ENCODE assay signal across 25 cellular contexts in genomic region chr5:151198861-151199260, GRCh38. TPM values are rescaled to one million over a fixed set of nuclear protein-coding genes. Genes with fewer than 3 reads are reported as not detected.
A peak's percentile ranks its signal among the peaks of the same experiment; 100 is the strongest.
DNase-seq lines count a peak whose midpoint lies in the region; ATAC-seq and TF ChIP-seq lines count a peak whose summit lies in the region.
"Had no signal": no experiment of that assay in that cellular context is flagged by ENCODE, and none has a peak within 500 bp of the region (broad histone marks: within the 10 kb centered on the region; RNA-seq: fewer than 3 reads in every experiment).

No MANE protein-coding gene starts in this region.

- H3K27ac Mint-ChIP-seq in activated T-cell treated with anti-CD3 and anti-CD28 coated beads, Interleukin-2, amount 50 U/mL, for 24 hours = peak overlapping the region; percentile 51
- no peak overlapping the region for H3K27ac Mint-ChIP-seq in activated T-cell treated with anti-CD3 and anti-CD28 coated beads, Interleukin-2, amount 50 U/mL, for 72 hours
- H3K27ac Mint-ChIP-seq in activated T-helper 1 cell treated with anti-CD3 and anti-CD28 coated beads, Interleukin-12 subunit alpha, Interleukin-12 subunit beta, Interleukin-2, Interleukin-4 antibody, amounts not matched to agents 30 ng/mL and 10 ng/mL and 1 ng/mL, durations not matched to agents 14 hours and 24 hours and 36 hours = no peak overlapping the region
- H3K27ac Mint-ChIP-seq: memory B cell had no signal

- no peak overlapping the region for H2BK12ac ChIP-seq in neuronal stem cell (ENCODE audit: low read length)

- no peaks in the 10 kb centered on the region for H3F3A ChIP-seq in OCI-LY1 (ENCODE audit: insufficient read depth, low read length)

- H2AFZ ChIP-seq in OCI-LY1 (ENCODE audit: low read length) (no peak overlapping the region), neuronal stem cell (ENCODE audit: low read length) (no peak overlapping the region)
- H2AFZ ChIP-seq: hepatocyte had no signal

- peak overlapping the region; percentile 81 for H2BK120ac ChIP-seq in neuronal stem cell (ENCODE audit: low read depth, low read length)

- H3K36me3 ChIP-seq in OCI-LY1 (ENCODE audit: insufficient read depth, low read length) (peaks cover 87% of the 10 kb centered on the region), neuronal stem cell (replicated peaks in 1 of 2; ENCODE audit: control insufficient read depth in 2 of 2, insufficient read depth in 2 of 2, low read length in 2 of 2) (no peaks in the 10 kb centered on the region)
- H3K36me3 ChIP-seq: BE2C, thyroid gland had no signal

- no peak overlapping the region for H2BK15ac ChIP-seq in neuronal stem cell (ENCODE audit: low read length)

- H3K4me3 ChIP-seq in OCI-LY1 (ENCODE audit: low read depth, low read length, poor library complexity, severe bottlenecking) (no peak overlapping the region), neuronal stem cell (ENCODE audit: low read length in 2 of 2) (no peak overlapping the region)
- H3K4me3 ChIP-seq: gastrocnemius medialis, hepatocyte, SK-N-MC, stomach, thyroid gland had no signal

- TF ChIP-seq CTCF in OCI-LY1 (IDR thresholded peaks at IDR 0.05; ENCODE audit: low read length) = no peak

- no peaks in the 10 kb centered on the region for H3K79me2 ChIP-seq in OCI-LY1 (ENCODE audit: insufficient read depth, low read length)
- H3K79me2 ChIP-seq: hepatocyte had no signal

- no peak overlapping the region for H3K4me3 Mint-ChIP-seq in activated T-cell treated with anti-CD3 and anti-CD28 coated beads, Interleukin-2, amount 50 U/mL, for 24 hours
- no peak overlapping the region for H3K4me3 Mint-ChIP-seq in activated T-cell treated with anti-CD3 and anti-CD28 coated beads, Interleukin-2, amount 50 U/mL, for 72 hours
- no peak overlapping the region for H3K4me3 Mint-ChIP-seq in activated T-helper 1 cell treated with anti-CD3 and anti-CD28 coated beads, Interleukin-12 subunit alpha, Interleukin-12 subunit beta, Interleukin-2, Interleukin-4 antibody, amounts not matched to agents 30 ng/mL and 10 ng/mL and 1 ng/mL, durations not matched to agents 14 hours and 24 hours and 36 hours
- H3K4me3 Mint-ChIP-seq: memory B cell had no signal

- H4K91ac ChIP-seq in neuronal stem cell (ENCODE audit: low read depth, low read length, poor library complexity) = no peak overlapping the region

- H3K4ac ChIP-seq in neuronal stem cell (ENCODE audit: low read length) = no peak overlapping the region

- peak overlapping the region; percentile 63 for H2AK5ac ChIP-seq in neuronal stem cell (ENCODE audit: low read depth, low read length)

- peak overlapping the region; percentile 27 for H3K18ac ChIP-seq in neuronal stem cell (ENCODE audit: low read length)

- H2BK5ac ChIP-seq in neuronal stem cell (ENCODE audit: low read length) = no peak overlapping the region

- H3K4me1 Mint-ChIP-seq in activated T-cell treated with anti-CD3 and anti-CD28 coated beads, Interleukin-2, amount 50 U/mL, for 24 hours (ENCODE audit: low read depth) = peaks cover 56% of the 10 kb centered on the region
- H3K4me1 Mint-ChIP-seq in activated T-cell treated with anti-CD3 and anti-CD28 coated beads, Interleukin-2, amount 50 U/mL, for 72 hours (ENCODE audit: low read depth) = peaks cover 49% of the 10 kb centered on the region
- peaks cover 64% of the 10 kb centered on the region for H3K4me1 Mint-ChIP-seq in activated T-helper 1 cell treated with anti-CD3 and anti-CD28 coated beads, Interleukin-12 subunit alpha, Interleukin-12 subunit beta, Interleukin-2, Interleukin-4 antibody, amounts not matched to agents 30 ng/mL and 10 ng/mL and 1 ng/mL, durations not matched to agents 14 hours and 24 hours and 36 hours (ENCODE audit: low read depth)

- peak; percentile 16 for DNase-seq in activated T-cell treated with anti-CD3 and anti-CD28 coated beads, Interleukin-2, amount 50 U/mL, for 24 hours
- no peak for DNase-seq in activated T-cell treated with anti-CD3 and anti-CD28 coated beads, Interleukin-2, amount 50 U/mL, for 72 hours
- DNase-seq in ecto neural progenitor cell (ENCODE audit: low spot score) (peak; percentile 30), neuronal stem cell (ENCODE audit: low spot score) (no peak), MV-4-11 (lab: John Stamatoyannopoulos, UW) (no peak)
- no peak for DNase-seq in activated T-helper 1 cell treated with anti-CD3 and anti-CD28 coated beads, Interleukin-12 subunit alpha, Interleukin-12 subunit beta, Interleukin-2, Interleukin-4 antibody, amounts not matched to agents 30 ng/mL and 10 ng/mL and 1 ng/mL, durations not matched to agents 14 hours and 24 hours and 36 hours (ENCODE audit: low spot score)
- DNase-seq: activated CD4-positive, alpha-beta T cell treated with anti-CD3 and anti-CD28 coated beads for 4 hours; BE2C; central memory CD4-positive, alpha-beta T cell; dermis blood vessel endothelial cell; DMS79 treated with DMSO at 0.1 percent for 48 hours; gastrocnemius medialis; NCI-H1436; NCI-H82; stomach; T-helper 2 cell; thyroid gland had no signal

- H3K4me1 ChIP-seq in OCI-LY1 (ENCODE audit: insufficient read depth, low read length, severe bottlenecking) (peaks cover 51% of the 10 kb centered on the region), neuronal stem cell (ENCODE audit: control insufficient read depth in 2 of 2, insufficient read depth in 1 of 2, low read depth in 1 of 2, low read length in 2 of 2) (no peaks in the 10 kb centered on the region)
- H3K4me1 ChIP-seq: BE2C, Caco-2, thyroid gland had no signal

- H4K8ac ChIP-seq in neuronal stem cell (ENCODE audit: low read depth, low read length) = no peak overlapping the region

- H4K20me1 ChIP-seq in OCI-LY1 (ENCODE audit: insufficient read depth, low read length) = no peaks in the 10 kb centered on the region

- H3K27me3 ChIP-seq in OCI-LY1 (ENCODE audit: insufficient read depth, low read length) = no peaks in the 10 kb centered on the region
- no peaks in the 10 kb centered on the region for H3K27me3 ChIP-seq in neuronal stem cell (ENCODE audit: control insufficient read depth in 3 of 3, insufficient read depth in 3 of 3, low read depth in 1 of 3, low read length in 3 of 3)
- H3K27me3 ChIP-seq: BE2C, gastrocnemius medialis, hepatocyte, stomach, thyroid gland had no signal

- no peaks in the 10 kb centered on the region for H3K9me2 ChIP-seq in OCI-LY1 (ENCODE audit: low read depth, low read length)

- H3K4me2 ChIP-seq in OCI-LY1 (ENCODE audit: low read length) (no peak overlapping the region), neuronal stem cell (ENCODE audit: insufficient read depth, low read length, poor library complexity, severe bottlenecking) (no peak overlapping the region)
- H3K4me2 ChIP-seq: hepatocyte, KMS-11 had no signal

- ATAC-seq in activated T-cell treated with anti-CD3 and anti-CD28 coated beads, Interleukin-2, amount 50 U/mL, for 72 hours (replicated peaks in 1 of 2) = no peak
- no peak for ATAC-seq in HG02870 (IDR thresholded peaks at IDR 0.05; ENCODE audit: unreplicated experiment)
- ATAC-seq: gastrocnemius medialis had no signal

- H3K9ac ChIP-seq in OCI-LY1 (ENCODE audit: low read length) (no peak overlapping the region), neuronal stem cell (ENCODE audit: low read depth, low read length, poor library complexity) (peak overlapping the region; percentile 50)
- H3K9ac ChIP-seq: KMS-11 had no signal

- H3K14ac ChIP-seq in neuronal stem cell (ENCODE audit: low read length) = no peak overlapping the region

- H3K27me3 Mint-ChIP-seq in activated T-cell treated with anti-CD3 and anti-CD28 coated beads, Interleukin-2, amount 50 U/mL, for 24 hours = no peaks in the 10 kb centered on the region
- no peaks in the 10 kb centered on the region for H3K27me3 Mint-ChIP-seq in activated T-cell treated with anti-CD3 and anti-CD28 coated beads, Interleukin-2, amount 50 U/mL, for 72 hours (ENCODE audit: low read depth)
- no peaks in the 10 kb centered on the region for H3K27me3 Mint-ChIP-seq in activated T-helper 1 cell treated with anti-CD3 and anti-CD28 coated beads, Interleukin-12 subunit alpha, Interleukin-12 subunit beta, Interleukin-2, Interleukin-4 antibody, amounts not matched to agents 30 ng/mL and 10 ng/mL and 1 ng/mL, durations not matched to agents 14 hours and 24 hours and 36 hours (ENCODE audit: insufficient read depth)
- H3K27me3 Mint-ChIP-seq: memory B cell had no signal

- no CpG with 5 or more reads among the region's 5 CpGs for WGBS in neuronal stem cell (ENCODE audit: extremely low coverage in 2 of 2, insufficient read length in 2 of 2, insufficient replicate concordance in 1 of 2), 2 donors

- no peaks in the 10 kb centered on the region for H3K79me1 ChIP-seq in neuronal stem cell (ENCODE audit: low read depth, low read length)

- H3K9me3 ChIP-seq in OCI-LY1 (ENCODE audit: low read length) (no peaks in the 10 kb centered on the region), neuronal stem cell (replicated peaks in 1 of 2; ENCODE audit: control insufficient read depth in 2 of 2, insufficient read depth in 1 of 2, low read depth in 1 of 2, low read length in 2 of 2) (no peaks in the 10 kb centered on the region)
- H3K9me3 ChIP-seq: BE2C, Caco-2, gastrocnemius medialis, stomach, thyroid gland had no signal

- H3K36me3 Mint-ChIP-seq in activated T-cell treated with anti-CD3 and anti-CD28 coated beads, Interleukin-2, amount 50 U/mL, for 24 hours (ENCODE audit: low read depth) = peaks cover 70% of the 10 kb centered on the region
- H3K36me3 Mint-ChIP-seq in activated T-cell treated with anti-CD3 and anti-CD28 coated beads, Interleukin-2, amount 50 U/mL, for 72 hours (ENCODE audit: insufficient read depth in 2 of 2) = peaks cover 7 to 14% of the 10 kb centered on the region in 2 donors
- H3K36me3 Mint-ChIP-seq in activated T-helper 1 cell treated with anti-CD3 and anti-CD28 coated beads, Interleukin-12 subunit alpha, Interleukin-12 subunit beta, Interleukin-2, Interleukin-4 antibody, amounts not matched to agents 30 ng/mL and 10 ng/mL and 1 ng/mL, durations not matched to agents 14 hours and 24 hours and 36 hours (ENCODE audit: low read depth) = peaks cover 39% of the 10 kb centered on the region

- H3K27ac ChIP-seq in OCI-LY1 (ENCODE audit: low read depth, low read length, poor library complexity, severe bottlenecking) (peak overlapping the region; percentile 94), neuronal stem cell (replicated peaks; ENCODE audit: low read length) (no peak overlapping the region)
- H3K27ac ChIP-seq: hepatocyte, KMS-11, RWPE1, SK-N-MC, stomach, thyroid gland had no signal

- H3K9me3 Mint-ChIP-seq in activated T-cell treated with anti-CD3 and anti-CD28 coated beads, Interleukin-2, amount 50 U/mL, for 24 hours = no peaks in the 10 kb centered on the region
- peaks cover 0 to 3% of the 10 kb centered on the region in 2 donors for H3K9me3 Mint-ChIP-seq in activated T-cell treated with anti-CD3 and anti-CD28 coated beads, Interleukin-2, amount 50 U/mL, for 72 hours
- H3K9me3 Mint-ChIP-seq in activated T-helper 1 cell treated with anti-CD3 and anti-CD28 coated beads, Interleukin-12 subunit alpha, Interleukin-12 subunit beta, Interleukin-2, Interleukin-4 antibody, amounts not matched to agents 30 ng/mL and 10 ng/mL and 1 ng/mL, durations not matched to agents 14 hours and 24 hours and 36 hours = peaks cover 4% of the 10 kb centered on the region

- no peak overlapping the region for H3K23ac ChIP-seq in neuronal stem cell (ENCODE audit: low read depth, low read length, poor library complexity)

- intact Hi-C loops in activated T-helper 1 cell treated with anti-CD3 and anti-CD28 coated beads, Interleukin-12 subunit alpha, Interleukin-12 subunit beta, Interleukin-2, Interleukin-4 antibody, amounts not matched to agents 30 ng/mL and 10 ng/mL and 1 ng/mL, durations not matched to agents 14 hours and 24 hours and 36 hours (cut with micrococcal nuclease) = no loop called here

RNA-seq across cellular contexts. Expression of gene CCDC69, which starts 25.0 kb away (rescaled TPM):
- total RNA-seq in activated T-cell treated with anti-CD3 and anti-CD28 coated beads, Interleukin-2, amount 50 U/mL, for 72 hours = 10 to 100 TPM; 44.8 to 53.1 TPM
- polyA plus RNA-seq in neuronal stem cell (2013, experiment 1 of 2) = 0.03 TPM
- polyA plus RNA-seq in neuronal stem cell (2013, experiment 2 of 2) = 0.03 TPM
- 24.3 and 25.4 TPM in 2 replicates for total RNA-seq in activated T-helper 1 cell treated with anti-CD3 and anti-CD28 coated beads, Interleukin-12 subunit alpha, Interleukin-12 subunit beta, Interleukin-2, Interleukin-4 antibody, amounts not matched to agents 30 ng/mL and 10 ng/mL and 1 ng/mL, durations not matched to agents 14 hours and 24 hours and 36 hours

RNA-seq across cellular contexts. Expression of gene ANXA6, which starts 41.3 kb away (rescaled TPM):
- total RNA-seq in activated T-cell treated with anti-CD3 and anti-CD28 coated beads, Interleukin-2, amount 50 U/mL, for 72 hours = 100 to 1,000 TPM; 127 to 171 TPM
- polyA plus RNA-seq in neuronal stem cell (2013, experiment 1 of 2) = 47.1 TPM
- 45.5 TPM for polyA plus RNA-seq in neuronal stem cell (2013, experiment 2 of 2)
- 286 and 301 TPM in 2 replicates for total RNA-seq in activated T-helper 1 cell treated with anti-CD3 and anti-CD28 coated beads, Interleukin-12 subunit alpha, Interleukin-12 subunit beta, Interleukin-2, Interleukin-4 antibody, amounts not matched to agents 30 ng/mL and 10 ng/mL and 1 ng/mL, durations not matched to agents 14 hours and 24 hours and 36 hours

RNA-seq across cellular contexts. Expression of gene GM2A, which starts 54.1 kb away (rescaled TPM):
- 10 to 100 TPM; 19.4 to 28.2 TPM for total RNA-seq in activated T-cell treated with anti-CD3 and anti-CD28 coated beads, Interleukin-2, amount 50 U/mL, for 72 hours
- 15.0 TPM for polyA plus RNA-seq in neuronal stem cell (2013, experiment 1 of 2)
- 15.6 TPM for polyA plus RNA-seq in neuronal stem cell (2013, experiment 2 of 2)
- 16.9 and 21.1 TPM in 2 replicates for total RNA-seq in activated T-helper 1 cell treated with anti-CD3 and anti-CD28 coated beads, Interleukin-12 subunit alpha, Interleukin-12 subunit beta, Interleukin-2, Interleukin-4 antibody, amounts not matched to agents 30 ng/mL and 10 ng/mL and 1 ng/mL, durations not matched to agents 14 hours and 24 hours and 36 hours

Comparison
In these comparisons a context has a peak if more than half of its experiments do, and no peak if none do; other contexts are left out.
1. DNase-seq: peak in activated T-cell treated with anti-CD3 and anti-CD28 coated beads, Interleukin-2, amount 50 U/mL, for 24 hours (single experiment) and ecto neural progenitor cell (single experiment); none in activated T-cell treated with anti-CD3 and anti-CD28 coated beads, Interleukin-2, amount 50 U/mL, for 72 hours (0 of 2), neuronal stem cell (single experiment), activated T-helper 1 cell treated with anti-CD3 and anti-CD28 coated beads, Interleukin-12 subunit alpha, Interleukin-12 subunit beta, Interleukin-2, Interleukin-4 antibody, amounts not matched to agents 30 ng/mL and 10 ng/mL and 1 ng/mL, durations not matched to agents 14 hours and 24 hours and 36 hours (single experiment) and MV-4-11 (single experiment).